Comparison of ENCODE assay signal across 20 cellular contexts in genomic region chr2:134681201-134681600, GRCh38. TPM values are rescaled to one million over a fixed set of nuclear protein-coding genes. Genes with fewer than 3 reads are reported as not detected.
"Had no signal": no experiment of that assay in that cellular context is flagged by ENCODE, and none has a peak within 500 bp of the region (broad histone marks: within the 10 kb centered on the region; RNA-seq: fewer than 3 reads in every experiment).

No MANE protein-coding gene starts in this region.

- H3K4me3 ChIP-seq: gastrocnemius medialis, heart left ventricle, spleen had no signal

- H3K36me3 Mint-ChIP-seq: stimulated activated naive B cell treated with anti-CD40 and anti-IgM and Interleukin-4, amounts not matched to agents 10 μg/mL and 1 μg/mL and 100 μg/mL, for 72 hours had no signal

- H3K9me3 Mint-ChIP-seq: activated naive CD4-positive, alpha-beta T cell treated with anti-CD3 and anti-CD28 coated beads for 36 hours; activated T-helper 17 cell treated with anti-CD3 and anti-CD28 coated beads, Interleukin-2, amount 50 U/mL, for 72 hours; stimulated activated naive B cell treated with anti-CD40 and anti-IgM and Interleukin-4, amounts not matched to agents 10 μg/mL and 1 μg/mL and 100 μg/mL, for 72 hours had no signal

- H3K27me3 ChIP-seq: gastrocnemius medialis, heart left ventricle, neutrophil, spleen had no signal

- H3K36me3 ChIP-seq: gastrocnemius medialis, heart left ventricle, neutrophil, spleen had no signal

- H3K27ac ChIP-seq: gastrocnemius medialis, heart left ventricle, neutrophil, spleen had no signal

- H3K27ac Mint-ChIP-seq: activated naive CD4-positive, alpha-beta T cell treated with anti-CD3 and anti-CD28 coated beads for 36 hours; activated T-helper 17 cell treated with anti-CD3 and anti-CD28 coated beads, Interleukin-2, amount 50 U/mL, for 72 hours; stimulated activated naive B cell treated with anti-CD40 and anti-IgM and Interleukin-4, amounts not matched to agents 10 μg/mL and 1 μg/mL and 100 μg/mL, for 72 hours had no signal

- H3K4me3 Mint-ChIP-seq: activated naive CD4-positive, alpha-beta T cell treated with anti-CD3 and anti-CD28 coated beads for 36 hours; activated T-helper 17 cell treated with anti-CD3 and anti-CD28 coated beads, Interleukin-2, amount 50 U/mL, for 72 hours; stimulated activated naive B cell treated with anti-CD40 and anti-IgM and Interleukin-4, amounts not matched to agents 10 μg/mL and 1 μg/mL and 100 μg/mL, for 72 hours had no signal

- H3K27me3 Mint-ChIP-seq: activated T-helper 17 cell treated with anti-CD3 and anti-CD28 coated beads, Interleukin-2, amount 50 U/mL, for 72 hours had no signal

- DNase-seq: activated CD4-positive, alpha-beta T cell treated with anti-CD3 and anti-CD28 coated beads, Interleukin-2, amount 50 U/mL, for 4 hours; activated CD4-positive, CD25-positive, alpha-beta regulatory T cell treated with anti-CD3 and anti-CD28 coated beads, Interleukin-2, amount 50 U/mL, for 72 hours; activated naive CD4-positive, alpha-beta T cell treated with anti-CD3 and anti-CD28 coated beads for 36 hours; activated T-cell treated with anti-CD3 and anti-CD28 coated beads, Interleukin-2, amount 50 U/mL, for 1 hour; aorta; cortex of kidney; effector CD4-positive, alpha-beta T cell; gastrocnemius medialis; heart left ventricle; left ventricle myocardium superior; mesendoderm; naive thymus-derived CD4-positive, alpha-beta T cell; posterior cingulate gyrus; retina; spleen; stimulated activated CD4-positive, alpha-beta T cell treated with anti-CD3 and anti-CD28 coated beads, Interleukin-4, amount 100 ng/mL, for 4 hours; stimulated activated naive B cell treated with anti-CD40 and anti-IgM and Interleukin-4, amounts not matched to agents 10 μg/mL and 1 μg/mL and 100 μg/mL, for 72 hours; T1000 had no signal

- ATAC-seq: activated T-helper 17 cell treated with anti-CD3 and anti-CD28 coated beads, Interleukin-2, amount 50 U/mL, for 72 hours; gastrocnemius medialis; heart left ventricle; left ventricle myocardium superior; naive thymus-derived CD4-positive, alpha-beta T cell; stimulated activated naive B cell treated with anti-CD40 and anti-IgM and Interleukin-4, amounts not matched to agents 10 μg/mL and 1 μg/mL and 100 μg/mL, for 72 hours had no signal

- H3K9me3 ChIP-seq: gastrocnemius medialis, heart left ventricle, neutrophil, spleen had no signal

- H3K4me1 ChIP-seq: gastrocnemius medialis had no signal

RNA-seq across cellular contexts. Expression of gene TMEM163, which starts 37.6 kb away (rescaled TPM):
- total RNA-seq: activated naive CD4-positive, alpha-beta T cell treated with anti-CD3 and anti-CD28 coated beads for 36 hours; gastrocnemius medialis had no signal
